In genomic region chr20:47225458-47225857, GRCh38 we compare ENCODE assay signal across 19 cellular contexts.
DNase-seq lines count a peak whose midpoint lies in the region; ATAC-seq and TF ChIP-seq lines count a peak whose summit lies in the region.
"Had no signal": no experiment of that assay in that cellular context is flagged by ENCODE, and none has a peak within 500 bp of the region (broad histone marks: within the 10 kb centered on the region; RNA-seq: fewer than 3 reads in every experiment).

No MANE protein-coding gene starts in this region.

- H3K4me3 Mint-ChIP-seq in activated T-cell treated with anti-CD3 and anti-CD28 coated beads, Interleukin-2, amount 50 U/mL, for 24 hours, result no peak overlapping the region
- H3K4me3 Mint-ChIP-seq in GM23338, result no peak overlapping the region
- no peak overlapping the region for H3K4me3 Mint-ChIP-seq in stimulated activated effector memory CD8-positive, alpha-beta T cell treated with anti-CD3 and anti-CD28 coated beads, Interleukin-12 subunit alpha, Interleukin-12 subunit beta, amount 100 ng/mL, for 72 hours
- H3K4me3 Mint-ChIP-seq: B cell; CD4-positive, CD25-positive, alpha-beta regulatory T cell; CD8-positive, alpha-beta memory T cell; H9 had no signal

- H3K27ac ChIP-seq in GM23338 (ENCODE audit: low read depth) (peak overlapping the region; percentile 68; the same call in 1 of the 2 replicates), epithelial cell of prostate (peak overlapping the region; percentile 20)

- no peak for ATAC-seq in GM23338
- ATAC-seq in stimulated activated effector memory CD8-positive, alpha-beta T cell treated with anti-CD3 and anti-CD28 coated beads, Interleukin-12 subunit alpha, Interleukin-12 subunit beta, amount 100 ng/mL, for 72 hours, result no peak
- ATAC-seq: GM12878 had no signal

- H3F3A ChIP-seq in GM23338 (replicated peaks; ENCODE audit: low read depth), result peaks cover 21% of the 10 kb centered on the region

- peaks cover 13% of the 10 kb centered on the region; the same call in 1 of the 2 replicates for H4K20me1 ChIP-seq in GM23338 (replicated peaks; ENCODE audit: insufficient read depth)

- peak overlapping the region; percentile 58 for H3K27ac Mint-ChIP-seq in activated T-cell treated with anti-CD3 and anti-CD28 coated beads, Interleukin-2, amount 50 U/mL, for 24 hours
- no peak overlapping the region for H3K27ac Mint-ChIP-seq in GM23338
- peak overlapping the region; percentile 26 for H3K27ac Mint-ChIP-seq in stimulated activated effector memory CD8-positive, alpha-beta T cell treated with anti-CD3 and anti-CD28 coated beads, Interleukin-12 subunit alpha, Interleukin-12 subunit beta, amount 100 ng/mL, for 72 hours

- no peaks in the 10 kb centered on the region for H3K4me1 ChIP-seq in GM23338 (ENCODE audit: insufficient read depth)

- no peaks in the 10 kb centered on the region for H3K9me2 ChIP-seq in GM23338 (ENCODE audit: insufficient read depth)

- no peak for TF ChIP-seq CTCF in GM23338 (conservative IDR thresholded peaks at IDR 0.05; ENCODE audit: low read depth in 2 of 2)

- no peak overlapping the region for H3K4me3 ChIP-seq in GM23338
- H3K4me3 ChIP-seq: GM12878 had no signal

- H3K79me2 ChIP-seq in GM23338 (replicated peaks; ENCODE audit: insufficient read depth), result peaks cover 32% of the 10 kb centered on the region

- no peak for DNase-seq in activated T-cell treated with anti-CD3 and anti-CD28 coated beads, Interleukin-2, amount 50 U/mL, for 24 hours
- no peak for DNase-seq in activated T-cell treated with anti-CD3 and anti-CD28 coated beads, Interleukin-2, amount 50 U/mL, for 48 hours
- DNase-seq in GM23338 (ENCODE audit: low spot score), result no peak
- DNase-seq in epithelial cell of prostate (ENCODE audit: low read depth, low spot score), result no peak
- DNase-seq in stimulated activated effector memory CD8-positive, alpha-beta T cell treated with anti-CD3 and anti-CD28 coated beads, Interleukin-12 subunit alpha, Interleukin-12 subunit beta, amount 100 ng/mL, for 72 hours (ENCODE audit: low spot score in 2 of 2), result no peak
- DNase-seq in HUDEP-2 (lab: John Stamatoyannopoulos, UW; ENCODE audit: unreplicated experiment in 76 of 76), result no peak
- DNase-seq in AML-193 (lab: John Stamatoyannopoulos, UW), result no peak
- DNase-seq: 8988T; C1 segment of cervical spinal cord; CD4-positive, CD25-positive, alpha-beta regulatory T cell; CD8-positive, alpha-beta memory T cell; COR-L47; DMS 273 treated with DMSO at 0.1 percent for 48 hours; DMS53; DND-41; EL; H9 had no signal

- peaks cover 1% of the 10 kb centered on the region for H3K4me1 Mint-ChIP-seq in activated T-cell treated with anti-CD3 and anti-CD28 coated beads, Interleukin-2, amount 50 U/mL, for 24 hours (ENCODE audit: low read depth)
- peaks cover 3% of the 10 kb centered on the region; the same call in 1 of the 3 replicates for H3K4me1 Mint-ChIP-seq in GM23338
- H3K4me1 Mint-ChIP-seq in stimulated activated effector memory CD8-positive, alpha-beta T cell treated with anti-CD3 and anti-CD28 coated beads, Interleukin-12 subunit alpha, Interleukin-12 subunit beta, amount 100 ng/mL, for 72 hours, result peaks cover under 1% of the 10 kb centered on the region

- peaks cover 91% of the 10 kb centered on the region for H3K36me3 Mint-ChIP-seq in activated T-cell treated with anti-CD3 and anti-CD28 coated beads, Interleukin-2, amount 50 U/mL, for 24 hours (ENCODE audit: low read depth)
- H3K36me3 Mint-ChIP-seq in GM23338 (ENCODE audit: low read depth), result peaks cover 96% of the 10 kb centered on the region
- peaks cover 49% of the 10 kb centered on the region for H3K36me3 Mint-ChIP-seq in stimulated activated effector memory CD8-positive, alpha-beta T cell treated with anti-CD3 and anti-CD28 coated beads, Interleukin-12 subunit alpha, Interleukin-12 subunit beta, amount 100 ng/mL, for 72 hours

- no peak overlapping the region for H3K4me2 ChIP-seq in GM23338

- H2AFZ ChIP-seq in GM23338, result no peak overlapping the region

- no peaks in the 10 kb centered on the region for H3K9me3 Mint-ChIP-seq in activated T-cell treated with anti-CD3 and anti-CD28 coated beads, Interleukin-2, amount 50 U/mL, for 24 hours
- H3K9me3 Mint-ChIP-seq in GM23338, result no peaks in the 10 kb centered on the region
- H3K9me3 Mint-ChIP-seq in stimulated activated effector memory CD8-positive, alpha-beta T cell treated with anti-CD3 and anti-CD28 coated beads, Interleukin-12 subunit alpha, Interleukin-12 subunit beta, amount 100 ng/mL, for 72 hours, result no peaks in the 10 kb centered on the region
- H3K9me3 Mint-ChIP-seq: CD4-positive, CD25-positive, alpha-beta regulatory T cell; CD8-positive, alpha-beta memory T cell; H9 had no signal

- no peaks in the 10 kb centered on the region for H3K27me3 ChIP-seq in GM23338 (ENCODE audit: insufficient read depth)

- peaks cover 77% of the 10 kb centered on the region for H3K36me3 ChIP-seq in GM23338 (ENCODE audit: insufficient read depth)

- no peaks in the 10 kb centered on the region for H3K27me3 Mint-ChIP-seq in activated T-cell treated with anti-CD3 and anti-CD28 coated beads, Interleukin-2, amount 50 U/mL, for 24 hours
- peaks cover 10% of the 10 kb centered on the region for H3K27me3 Mint-ChIP-seq in GM23338 (ENCODE audit: insufficient read depth, low read depth, poor library complexity)
- H3K27me3 Mint-ChIP-seq: B cell; CD4-positive, CD25-positive, alpha-beta regulatory T cell; CD8-positive, alpha-beta memory T cell had no signal

TF ChIP-seq in GM23338, 12 proteins besides CTCF, POLR2A, EP300 and RAD21 (continues in another document):
- TF ChIP-seq EZH2 (IDR thresholded peaks at IDR 0.05; ENCODE audit: low read depth, unreplicated experiment) (no peak), JUNB (IDR thresholded peaks at IDR 0.05; ENCODE audit: unreplicated experiment) (no peak), NANOG (IDR thresholded peaks at IDR 0.05; ENCODE audit: borderline replicate concordance) (no peak), ETS1 (IDR thresholded peaks at IDR 0.05) (no peak), STAT1 (IDR thresholded peaks at IDR 0.05; ENCODE audit: unreplicated experiment) (no peak), ZNF331 (CRISPR knock-in tag; IDR thresholded peaks at IDR 0.05; ENCODE audit: low read depth) (no peak), ZNF114 (CRISPR knock-in tag; IDR thresholded peaks at IDR 0.05) (no peak), EZH2phosphoT487 (IDR thresholded peaks at IDR 0.05; ENCODE audit: unreplicated experiment) (no peak), CREB1 (CRISPR knock-in tag; IDR thresholded peaks at IDR 0.05; ENCODE audit: low read depth) (no peak)
- TF ChIP-seq, protein P1, sequence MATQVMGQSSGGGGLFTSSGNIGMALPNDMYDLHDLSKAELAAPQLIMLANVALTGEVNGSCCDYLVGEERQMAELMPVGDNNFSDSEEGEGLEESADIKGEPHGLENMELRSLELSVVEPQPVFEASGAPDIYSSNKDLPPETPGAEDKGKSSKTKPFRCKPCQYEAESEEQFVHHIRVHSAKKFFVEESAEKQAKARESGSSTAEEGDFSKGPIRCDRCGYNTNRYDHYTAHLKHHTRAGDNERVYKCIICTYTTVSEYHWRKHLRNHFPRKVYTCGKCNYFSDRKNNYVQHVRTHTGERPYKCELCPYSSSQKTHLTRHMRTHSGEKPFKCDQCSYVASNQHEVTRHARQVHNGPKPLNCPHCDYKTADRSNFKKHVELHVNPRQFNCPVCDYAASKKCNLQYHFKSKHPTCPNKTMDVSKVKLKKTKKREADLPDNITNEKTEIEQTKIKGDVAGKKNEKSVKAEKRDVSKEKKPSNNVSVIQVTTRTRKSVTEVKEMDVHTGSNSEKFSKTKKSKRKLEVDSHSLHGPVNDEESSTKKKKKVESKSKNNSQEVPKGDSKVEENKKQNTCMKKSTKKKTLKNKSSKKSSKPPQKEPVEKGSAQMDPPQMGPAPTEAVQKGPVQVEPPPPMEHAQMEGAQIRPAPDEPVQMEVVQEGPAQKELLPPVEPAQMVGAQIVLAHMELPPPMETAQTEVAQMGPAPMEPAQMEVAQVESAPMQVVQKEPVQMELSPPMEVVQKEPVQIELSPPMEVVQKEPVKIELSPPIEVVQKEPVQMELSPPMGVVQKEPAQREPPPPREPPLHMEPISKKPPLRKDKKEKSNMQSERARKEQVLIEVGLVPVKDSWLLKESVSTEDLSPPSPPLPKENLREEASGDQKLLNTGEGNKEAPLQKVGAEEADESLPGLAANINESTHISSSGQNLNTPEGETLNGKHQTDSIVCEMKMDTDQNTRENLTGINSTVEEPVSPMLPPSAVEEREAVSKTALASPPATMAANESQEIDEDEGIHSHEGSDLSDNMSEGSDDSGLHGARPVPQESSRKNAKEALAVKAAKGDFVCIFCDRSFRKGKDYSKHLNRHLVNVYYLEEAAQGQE (IDR thresholded peaks at IDR 0.05; ENCODE audit: unreplicated experiment), result no peak
